18 cellular contexts compared by ENCODE assay signal in the genomic region with DNA sequence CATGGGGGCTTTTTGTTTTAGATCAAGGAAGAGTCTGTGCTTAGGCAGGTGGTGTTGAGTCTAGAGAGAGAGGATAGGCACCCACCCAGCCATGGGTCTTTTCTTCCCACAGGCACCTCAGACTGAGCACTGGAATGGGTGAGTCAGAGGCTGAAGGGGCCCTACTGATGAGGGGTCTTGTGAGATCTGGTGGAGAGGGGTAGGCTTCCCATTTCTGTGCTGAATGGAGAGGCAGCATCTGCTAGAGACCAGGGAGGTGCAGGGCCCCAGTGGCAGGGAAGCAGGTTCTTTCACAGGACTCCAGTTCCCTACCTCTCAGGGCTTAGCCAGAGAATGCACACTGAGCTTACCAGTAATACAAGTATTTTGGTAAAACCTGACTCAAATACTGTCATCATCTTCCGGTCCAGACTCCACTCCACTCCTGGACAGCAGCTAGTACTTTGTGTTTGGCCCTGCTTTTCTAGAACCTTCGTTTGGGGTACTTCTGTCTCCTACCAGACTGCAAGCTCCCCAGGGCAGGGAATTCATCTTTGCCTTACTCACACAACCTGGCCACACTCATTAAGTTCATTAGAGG.
DNase-seq lines count a peak whose midpoint lies in the region; ATAC-seq, FAIRE-seq and TF ChIP-seq lines count a peak whose summit lies in the region.
"Had no signal": no experiment of that assay in that cellular context is flagged by ENCODE, and none has a peak within 500 bp of the region (broad histone marks: within the 10 kb centered on the region; RNA-seq: fewer than 3 reads in every experiment).

No MANE protein-coding gene starts in this region.

- CTCF ChIA-PET in activated CD4-positive, alpha-beta T cell treated with anti-CD3 and anti-CD28 coated beads, Interleukin-2, amount 10 ng/mL, durations not matched to agents 7 days and 5 days (lab: Charles Lee) = interaction anchor here (0.6 to 1.0 kb wide), 2 partner anchors 14 to 806 kb away, joined by 3 read pairs; no protein-coding TSS in a partner anchor
- CTCF ChIA-PET in activated CD4-positive, alpha-beta T cell treated with anti-CD3 and anti-CD28 coated beads for 36 hours (lab: Charles Lee) = interaction anchor here (0.9 kb wide), 1 partner anchor 10 kb away, joined by 3 read pairs; no protein-coding TSS in a partner anchor
- CTCF ChIA-PET in SK-N-SH (lab: Yijun Ruan, JAX) = interaction anchor here (1.0 to 2.2 kb wide), 4 partner anchors 21 to 365 kb away, joined by 3 to 9 read pairs (median 4); no protein-coding TSS in a partner anchor

- H3K36me3 ChIP-seq in SK-N-SH (replicated peaks in 1 of 2; ENCODE audit: control insufficient read depth in 1 of 2, insufficient read depth in 2 of 2, low read length in 1 of 2) = no peaks in the 10 kb centered on the region
- H3K36me3 ChIP-seq: colonic mucosa, upper lobe of right lung had no signal

- peaks cover 49% of the 10 kb centered on the region for H3F3A ChIP-seq in SK-N-SH (replicated peaks; ENCODE audit: insufficient read depth)

- H3K4me3 Mint-ChIP-seq in activated CD4-positive, alpha-beta T cell treated with anti-CD3 and anti-CD28 coated beads, Interleukin-2, amount 10 ng/mL, durations not matched to agents 7 days and 5 days = no peak overlapping the region
- H3K4me3 Mint-ChIP-seq in activated CD4-positive, alpha-beta T cell treated with anti-CD3 and anti-CD28 coated beads for 36 hours = no peak overlapping the region
- no peak overlapping the region for H3K4me3 Mint-ChIP-seq in type B pancreatic cell
- H3K4me3 Mint-ChIP-seq: IgD-negative memory B cell, naive B cell, T-helper 17 cell had no signal

- no peak overlapping the region for H3K9ac ChIP-seq in SK-N-SH

- H3K27ac ChIP-seq in SK-N-SH (ENCODE audit: low read depth in 2 of 2, low read length in 1 of 2) = peak overlapping the region; percentile 75 to 82
- H3K27ac ChIP-seq: colonic mucosa, upper lobe of right lung had no signal

- no peak for DNase-seq in activated CD4-positive, alpha-beta T cell treated with anti-CD3 and anti-CD28 coated beads, Interleukin-2, amount 10 ng/mL, durations not matched to agents 7 days and 5 days
- DNase-seq in activated CD4-positive, alpha-beta T cell treated with anti-CD3 and anti-CD28 coated beads for 36 hours = no peak
- DNase-seq in SK-N-SH = no peak
- peak; percentile 83 for DNase-seq in iris pigment epithelial cell (ENCODE audit: low read depth)
- DNase-seq in type B pancreatic cell (ENCODE audit: extremely low spot score, unreplicated experiment) = no peak
- DNase-seq in D721Med (ENCODE audit: insufficient read length, low spot score) = no peak
- DNase-seq: activated T-cell treated with anti-CD3 and anti-CD28 coated beads, Interleukin-2, amount 50 U/mL, for 1 hour; colonic mucosa; erythroblast; H7; hypothalamus; naive B cell; NCI-H1105 treated with DMSO at 0.1 percent for 48 hours; T-helper 17 cell; upper lobe of right lung had no signal

- no peak for TF ChIP-seq EP300 in SK-N-SH (IDR thresholded peaks at IDR 0.05; ENCODE audit: borderline replicate concordance in 1 of 2, low read depth in 1 of 2, low read length in 1 of 2)

- no peak for FAIRE-seq in D721Med (lab: Jason Lieb, UNC)

- TF ChIP-seq CTCF in SK-N-SH (IDR thresholded peaks at IDR 0.05) = no peak
- TF ChIP-seq CTCF in type B pancreatic cell (conservative IDR thresholded peaks at IDR 0.05) = no peak
- no peak for TF ChIP-seq CTCF in D721Med (IDR thresholded peaks at IDR 0.05; ENCODE audit: insufficient read depth, missing control alignments)

- no peak for ATAC-seq in activated CD4-positive, alpha-beta T cell treated with anti-CD3 and anti-CD28 coated beads for 36 hours
- ATAC-seq in GM18858 (IDR thresholded peaks at IDR 0.05; ENCODE audit: unreplicated experiment) (no peak), GM21576 (IDR thresholded peaks at IDR 0.05; ENCODE audit: unreplicated experiment) (no peak)
- ATAC-seq: T-helper 17 cell, upper lobe of right lung had no signal

- no peaks in the 10 kb centered on the region for H3K79me2 ChIP-seq in SK-N-SH (ENCODE audit: insufficient read depth)

- H3K27me3 ChIP-seq in SK-N-SH (ENCODE audit: insufficient read depth) = no peaks in the 10 kb centered on the region
- H3K27me3 ChIP-seq: colonic mucosa, upper lobe of right lung had no signal

- no peaks in the 10 kb centered on the region for H3K4me1 Mint-ChIP-seq in activated CD4-positive, alpha-beta T cell treated with anti-CD3 and anti-CD28 coated beads, Interleukin-2, amount 10 ng/mL, durations not matched to agents 7 days and 5 days
- no peaks in the 10 kb centered on the region for H3K4me1 Mint-ChIP-seq in activated CD4-positive, alpha-beta T cell treated with anti-CD3 and anti-CD28 coated beads for 36 hours
- H3K4me1 Mint-ChIP-seq in type B pancreatic cell (ENCODE audit: unreplicated experiment) = peaks cover 46% of the 10 kb centered on the region
- H3K4me1 Mint-ChIP-seq: IgD-negative memory B cell, naive B cell, T-helper 17 cell had no signal

- no peaks in the 10 kb centered on the region for H3K9me3 ChIP-seq in SK-N-SH
- H3K9me3 ChIP-seq: colonic mucosa, upper lobe of right lung had no signal

- no peak for TF ChIP-seq RAD21 in SK-N-SH (IDR thresholded peaks at IDR 0.05; ENCODE audit: low read length)

- no peak overlapping the region for H3K4me3 ChIP-seq in SK-N-SH (ENCODE audit: low read depth in 2 of 2, low read length in 1 of 2)
- H3K4me3 ChIP-seq: colonic mucosa, upper lobe of right lung had no signal

- no peaks in the 10 kb centered on the region for H3K36me3 Mint-ChIP-seq in activated CD4-positive, alpha-beta T cell treated with anti-CD3 and anti-CD28 coated beads, Interleukin-2, amount 10 ng/mL, durations not matched to agents 7 days and 5 days (ENCODE audit: low read depth)
- H3K36me3 Mint-ChIP-seq in activated CD4-positive, alpha-beta T cell treated with anti-CD3 and anti-CD28 coated beads for 36 hours (ENCODE audit: low read depth) = no peaks in the 10 kb centered on the region
- H3K36me3 Mint-ChIP-seq in type B pancreatic cell = no peaks in the 10 kb centered on the region
- H3K36me3 Mint-ChIP-seq: naive B cell had no signal

- 54% methylated on average over 2 of the region's 2 CpGs for WGBS in SK-N-SH (ENCODE audit: low lambda C conversion rate)

- H4K20me1 ChIP-seq in SK-N-SH (ENCODE audit: insufficient read depth) = no peaks in the 10 kb centered on the region

- peak overlapping the region; percentile 21; the same call in 1 of the 2 replicates for H3K4me2 ChIP-seq in SK-N-SH

- POLR2A ChIA-PET in activated CD4-positive, alpha-beta T cell treated with anti-CD3 and anti-CD28 coated beads, Interleukin-2, amount 10 ng/mL, durations not matched to agents 7 days and 5 days (lab: Charles Lee) = no interaction called here
- POLR2A ChIA-PET in activated CD4-positive, alpha-beta T cell treated with anti-CD3 and anti-CD28 coated beads for 36 hours (lab: Charles Lee) = no interaction called here
- POLR2A ChIA-PET in SK-N-SH (lab: Yijun Ruan, JAX) = no interaction called here

- intact Hi-C loops in activated CD4-positive, alpha-beta T cell treated with anti-CD3 and anti-CD28 coated beads for 36 hours (cut with DNase I, micrococcal nuclease) = no loop called here

- no peaks in the 10 kb centered on the region for H3K27me3 Mint-ChIP-seq in activated CD4-positive, alpha-beta T cell treated with anti-CD3 and anti-CD28 coated beads, Interleukin-2, amount 10 ng/mL, durations not matched to agents 7 days and 5 days
- no peaks in the 10 kb centered on the region for H3K27me3 Mint-ChIP-seq in activated CD4-positive, alpha-beta T cell treated with anti-CD3 and anti-CD28 coated beads for 36 hours
- H3K27me3 Mint-ChIP-seq in type B pancreatic cell = no peaks in the 10 kb centered on the region
- H3K27me3 Mint-ChIP-seq: IgD-negative memory B cell, naive B cell, T-helper 17 cell had no signal

- no peaks in the 10 kb centered on the region for H3K9me2 ChIP-seq in SK-N-SH

- peaks cover 7% of the 10 kb centered on the region for H3K9me3 Mint-ChIP-seq in activated CD4-positive, alpha-beta T cell treated with anti-CD3 and anti-CD28 coated beads, Interleukin-2, amount 10 ng/mL, durations not matched to agents 7 days and 5 days
- no peaks in the 10 kb centered on the region for H3K9me3 Mint-ChIP-seq in activated CD4-positive, alpha-beta T cell treated with anti-CD3 and anti-CD28 coated beads for 36 hours (ENCODE audit: low read depth)
- H3K9me3 Mint-ChIP-seq in type B pancreatic cell = peaks cover 4% of the 10 kb centered on the region
- H3K9me3 Mint-ChIP-seq: IgD-negative memory B cell had no signal

- H2AFZ ChIP-seq in SK-N-SH (ENCODE audit: low read depth) = no peak overlapping the region

- H3K4me1 ChIP-seq in SK-N-SH (ENCODE audit: control insufficient read depth in 1 of 2, insufficient read depth in 2 of 2, low read depth in 1 of 2, low read length in 1 of 2) = peaks cover 33 to 48% of the 10 kb centered on the region in 2 experiments
- H3K4me1 ChIP-seq: colonic mucosa had no signal

- H3K27ac Mint-ChIP-seq in activated CD4-positive, alpha-beta T cell treated with anti-CD3 and anti-CD28 coated beads, Interleukin-2, amount 10 ng/mL, durations not matched to agents 7 days and 5 days = peak overlapping the region; percentile 1
- no peak overlapping the region for H3K27ac Mint-ChIP-seq in activated CD4-positive, alpha-beta T cell treated with anti-CD3 and anti-CD28 coated beads for 36 hours
- H3K27ac Mint-ChIP-seq in type B pancreatic cell = peak overlapping the region; percentile 23
- H3K27ac Mint-ChIP-seq: T-helper 17 cell had no signal

TF ChIP-seq in SK-N-SH, 30 proteins besides CTCF, POLR2A, EP300 and RAD21 (continues in another document):
- no peak for TF ChIP-seq GABPA (IDR thresholded peaks at IDR 0.05; ENCODE audit: low read depth)
